Comparison of ENCODE assay signal across 9 cellular contexts in the genomic region with DNA sequence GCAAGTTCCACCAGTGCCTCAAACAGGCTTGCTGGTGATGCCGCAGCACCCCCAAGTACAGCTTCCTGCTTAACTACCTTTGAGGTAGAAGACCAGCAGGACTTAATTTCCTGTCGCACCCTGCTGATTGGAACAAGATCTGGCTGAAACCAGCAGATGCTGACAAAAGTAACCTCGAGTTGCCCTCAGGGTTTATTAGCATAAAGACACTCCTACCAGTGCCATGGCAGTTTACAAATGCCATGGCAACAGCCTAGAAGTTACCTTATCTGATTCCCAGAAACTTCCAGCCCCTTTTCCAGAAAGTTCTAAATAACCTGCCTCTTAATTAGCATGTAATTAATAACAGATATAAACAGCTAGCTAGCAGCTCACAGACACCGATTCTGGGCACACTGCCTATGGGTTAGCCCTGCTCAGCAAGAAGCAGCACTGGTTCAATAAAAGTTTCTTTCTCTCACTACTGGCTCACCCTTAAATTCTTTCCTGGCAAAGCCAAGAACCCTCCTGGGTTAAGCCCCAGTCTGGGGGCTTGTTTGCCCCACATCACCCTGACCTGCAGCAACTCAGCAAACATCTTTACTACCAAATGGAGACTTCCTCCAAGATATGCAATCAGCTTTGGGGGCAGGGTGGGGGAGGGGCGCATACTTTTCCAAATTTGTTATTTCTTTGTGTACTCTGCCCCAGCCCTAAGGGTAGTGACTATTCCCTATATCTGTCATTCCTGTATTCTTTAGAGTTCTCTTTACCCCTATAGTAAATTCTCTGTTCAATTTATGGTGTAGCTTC. TPM values are rescaled to one million over a fixed set of nuclear protein-coding genes. Genes with fewer than 3 reads are reported as not detected.
DNase-seq lines count a peak whose midpoint lies in the region; ATAC-seq and TF ChIP-seq lines count a peak whose summit lies in the region.
"Had no signal": no experiment of that assay in that cellular context is flagged by ENCODE, and none has a peak within 500 bp of the region (broad histone marks: within the 10 kb centered on the region; RNA-seq: fewer than 3 reads in every experiment).

No MANE protein-coding gene starts in this region.

- 0 out of 2 replicates have a peak overlapping the region, but pooled peaks have one; percentile 46 for H3K14ac ChIP-seq in IMR-90 (replicated peaks; ENCODE audit: low read depth, low read length)

- dilution Hi-C loops in IMR-90 (cut with HindIII; ENCODE audit: low sequenced_read_pairs, unreplicated experiment): no loop called here

- no peak overlapping the region for H2BK120ac ChIP-seq in IMR-90 (ENCODE audit: low read depth, low read length)

- DNase-seq in BE2C: peak; percentile 20
- DNase-seq in IMR-90: no peak
- DNase-seq in activated CD8-positive, alpha-beta T cell treated with anti-CD3 and anti-CD28 coated beads, Interleukin-2, amount 10 ng/mL, durations not matched to agents 7 days and 5 days: peak; percentile 74
- DNase-seq in foreskin melanocyte: peak; percentile 20
- DNase-seq in DMS53 treated with DMSO at 0.1 percent for 48 hours (lab: John Stamatoyannopoulos, UW; ENCODE audit: unreplicated experiment): no peak
- no peak for DNase-seq in HuH-7.5 (ENCODE audit: low spot score)
- no peak for DNase-seq in natural killer cell treated with Interleukin-12 subunit alpha and Interleukin-12 subunit beta and Interleukin-15 and Interleukin-18, amount 100 ng/mL, for 72 hours (ENCODE audit: low spot score)
- DNase-seq: upper lobe of left lung had no signal

- no peak for TF ChIP-seq RAD21 in IMR-90 (IDR thresholded peaks at IDR 0.05; ENCODE audit: low read length)

- BruUV-seq in IMR-90 (replicated peaks; lab: Mats Ljungman, UMichigan): no TSS peak

- H3K9me3 ChIP-seq in BE2C: no peaks in the 10 kb centered on the region
- H3K9me3 ChIP-seq in IMR-90 (ENCODE audit: control insufficient read depth, insufficient read depth, low read length): no peaks in the 10 kb centered on the region
- H3K9me3 ChIP-seq: upper lobe of left lung had no signal

- no peak overlapping the region for H4K5ac ChIP-seq in IMR-90 (ENCODE audit: low read depth, low read length)

- no peak overlapping the region for H2BK20ac ChIP-seq in IMR-90 (ENCODE audit: low read depth, low read length)

- H3K79me1 ChIP-seq in IMR-90 (ENCODE audit: low read depth in 1 of 2, low read length in 2 of 2): peaks cover 36 to 71% of the 10 kb centered on the region in 2 experiments

- H3K23ac ChIP-seq in IMR-90 (ENCODE audit: low read depth, low read length): no peak overlapping the region

- peak overlapping the region; percentile 29 for H3K4me3 Mint-ChIP-seq in activated CD8-positive, alpha-beta T cell treated with anti-CD3 and anti-CD28 coated beads, Interleukin-2, amount 10 ng/mL, durations not matched to agents 7 days and 5 days
- no peak overlapping the region for H3K4me3 Mint-ChIP-seq in natural killer cell treated with Interleukin-12 subunit alpha and Interleukin-12 subunit beta and Interleukin-15 and Interleukin-18, amount 100 ng/mL, for 72 hours

- intact Hi-C loops in IMR-90 (cut with micrococcal nuclease): no loop called here

- no peak for TF ChIP-seq CTCF in BE2C (IDR thresholded peaks at IDR 0.05; ENCODE audit: low read depth, low read length)
- no peak for TF ChIP-seq CTCF in IMR-90 (conservative IDR thresholded peaks at IDR 0.05; ENCODE audit: low read depth, low read length)

- peaks cover 28% of the 10 kb centered on the region for H3K4me1 Mint-ChIP-seq in activated CD8-positive, alpha-beta T cell treated with anti-CD3 and anti-CD28 coated beads, Interleukin-2, amount 10 ng/mL, durations not matched to agents 7 days and 5 days (ENCODE audit: low read depth)
- peaks cover 20 to 22% of the 10 kb centered on the region in 2 donors for H3K4me1 Mint-ChIP-seq in natural killer cell treated with Interleukin-12 subunit alpha and Interleukin-12 subunit beta and Interleukin-15 and Interleukin-18, amount 100 ng/mL, for 72 hours (ENCODE audit: low read depth in 2 of 2)

- peaks cover 15% of the 10 kb centered on the region for H3K9me1 ChIP-seq in IMR-90 (ENCODE audit: insufficient read depth, low read length)

- no peak overlapping the region for H3K4me2 ChIP-seq in IMR-90 (ENCODE audit: low read depth, low read length)

- no peak overlapping the region for H3K56ac ChIP-seq in IMR-90 (ENCODE audit: extremely low read depth, insufficient read depth, low read length)

- peak; percentile 38 for ATAC-seq in IMR-90 (ENCODE audit: low read depth)
- peak; percentile 89 for ATAC-seq in activated CD8-positive, alpha-beta T cell treated with anti-CD3 and anti-CD28 coated beads, Interleukin-2, amount 10 ng/mL, durations not matched to agents 7 days and 5 days
- no peak for ATAC-seq in GM19351 (IDR thresholded peaks at IDR 0.05; ENCODE audit: unreplicated experiment)
- no peak for ATAC-seq in natural killer cell treated with Interleukin-12 subunit alpha and Interleukin-12 subunit beta and Interleukin-15 and Interleukin-18, amount 100 ng/mL, for 72 hours

- peaks cover 43% of the 10 kb centered on the region for H4K20me1 ChIP-seq in IMR-90 (ENCODE audit: insufficient read depth, low read length)

- no peak overlapping the region for H3K18ac ChIP-seq in IMR-90 (ENCODE audit: low read depth, low read length)

- H3K27ac ChIP-seq in IMR-90 (ENCODE audit: insufficient read depth, low read length): no peak overlapping the region
- H3K27ac ChIP-seq: upper lobe of left lung had no signal

- no peak overlapping the region for H2AK5ac ChIP-seq in IMR-90 (ENCODE audit: low read depth, low read length)

- no peak overlapping the region for H2AK9ac ChIP-seq in IMR-90 (replicated peaks; ENCODE audit: low read depth, low read length, poor library complexity)

- no peaks in the 10 kb centered on the region for H3K27me3 Mint-ChIP-seq in activated CD8-positive, alpha-beta T cell treated with anti-CD3 and anti-CD28 coated beads, Interleukin-2, amount 10 ng/mL, durations not matched to agents 7 days and 5 days (ENCODE audit: low read depth)
- no peaks in the 10 kb centered on the region for H3K27me3 Mint-ChIP-seq in natural killer cell treated with Interleukin-12 subunit alpha and Interleukin-12 subunit beta and Interleukin-15 and Interleukin-18, amount 100 ng/mL, for 72 hours

- no peaks in the 10 kb centered on the region for H3K27me3 ChIP-seq in BE2C
- no peaks in the 10 kb centered on the region for H3K27me3 ChIP-seq in IMR-90 (ENCODE audit: control insufficient read depth, insufficient read depth, low read length)
- H3K27me3 ChIP-seq: upper lobe of left lung had no signal

- H2BK5ac ChIP-seq in IMR-90 (ENCODE audit: low read depth, low read length, poor library complexity, severe bottlenecking): no peak overlapping the region

- H4K8ac ChIP-seq in IMR-90 (ENCODE audit: low read depth in 2 of 2, low read length in 2 of 2): no peak overlapping the region

- no peak for TF ChIP-seq POLR2A in IMR-90 (IDR thresholded peaks at IDR 0.05; ENCODE audit: low read depth, low read length)

- in situ Hi-C loops in IMR-90 (cut with MboI; ENCODE audit: low sequenced_read_pairs): no loop called here

- H3K36me3 ChIP-seq in BE2C: no peaks in the 10 kb centered on the region
- peaks cover 4% of the 10 kb centered on the region; the same call in 1 of the 2 replicates for H3K36me3 ChIP-seq in IMR-90 (ENCODE audit: control insufficient read depth, insufficient read depth, low read length)
- H3K36me3 ChIP-seq: upper lobe of left lung had no signal

- no peaks in the 10 kb centered on the region for H3K9me3 Mint-ChIP-seq in activated CD8-positive, alpha-beta T cell treated with anti-CD3 and anti-CD28 coated beads, Interleukin-2, amount 10 ng/mL, durations not matched to agents 7 days and 5 days (ENCODE audit: insufficient read depth)
- H3K9me3 Mint-ChIP-seq in natural killer cell treated with Interleukin-12 subunit alpha and Interleukin-12 subunit beta and Interleukin-15 and Interleukin-18, amount 100 ng/mL, for 72 hours: no peaks in the 10 kb centered on the region

- peaks cover 14% of the 10 kb centered on the region for H3K36me3 Mint-ChIP-seq in activated CD8-positive, alpha-beta T cell treated with anti-CD3 and anti-CD28 coated beads, Interleukin-2, amount 10 ng/mL, durations not matched to agents 7 days and 5 days (ENCODE audit: low read depth)
- H3K36me3 Mint-ChIP-seq in natural killer cell treated with Interleukin-12 subunit alpha and Interleukin-12 subunit beta and Interleukin-15 and Interleukin-18, amount 100 ng/mL, for 72 hours: no peaks in the 10 kb centered on the region

- H2BK15ac ChIP-seq in IMR-90 (ENCODE audit: low read depth, low read length): no peak overlapping the region

- H2AFZ ChIP-seq in IMR-90 (replicated peaks; ENCODE audit: low read length, poor library complexity): no peak overlapping the region

- peak overlapping the region; percentile 85 for H3K27ac Mint-ChIP-seq in activated CD8-positive, alpha-beta T cell treated with anti-CD3 and anti-CD28 coated beads, Interleukin-2, amount 10 ng/mL, durations not matched to agents 7 days and 5 days
- no peak overlapping the region for H3K27ac Mint-ChIP-seq in natural killer cell treated with Interleukin-12 subunit alpha and Interleukin-12 subunit beta and Interleukin-15 and Interleukin-18, amount 100 ng/mL, for 72 hours

- WGBS in IMR-90 (ENCODE audit: extremely low coverage in 2 of 2, insufficient read length in 1 of 2), 2 experiments: 84% methylated on average over 3 of the region's 5 CpGs; no CpG with 5 or more reads in 1 of the 2 experiments

- POLR2A ChIA-PET in IMR-90 (lab: Charles Lee; ENCODE audit: unreplicated experiment): no interaction called here
- POLR2A ChIA-PET in activated CD8-positive, alpha-beta T cell treated with anti-CD3 and anti-CD28 coated beads, Interleukin-2, amount 10 ng/mL, durations not matched to agents 7 days and 5 days (lab: Charles Lee): no interaction called here

- no peak overlapping the region for H3K4ac ChIP-seq in IMR-90 (ENCODE audit: low read depth, low read length)

- no peak overlapping the region for H3K4me3 ChIP-seq in BE2C (ENCODE audit: low read depth, low read length)
- no peak overlapping the region for H3K4me3 ChIP-seq in IMR-90 (ENCODE audit: insufficient read depth, low read depth, low read length)
- H3K4me3 ChIP-seq: upper lobe of left lung had no signal

- CTCF ChIA-PET in IMR-90 (lab: Yijun Ruan, JAX): no interaction called here
- CTCF ChIA-PET in activated CD8-positive, alpha-beta T cell treated with anti-CD3 and anti-CD28 coated beads, Interleukin-2, amount 10 ng/mL, durations not matched to agents 7 days and 5 days (lab: Charles Lee): interaction anchor here (0.9 to 2.5 kb wide), 7 partner anchors 28 to 440 kb away, joined by 3 to 12 read pairs (median 4); no protein-coding TSS in a partner anchor

- H3K9ac ChIP-seq in IMR-90 (ENCODE audit: low read depth, low read length): no peak overlapping the region

- no peak overlapping the region for H4K91ac ChIP-seq in IMR-90 (ENCODE audit: insufficient read depth, low read depth, low read length)

- H3K4me1 ChIP-seq in BE2C (peaks cover 4% of the 10 kb centered on the region; the same call in 1 of the 2 replicates), IMR-90 (ENCODE audit: control insufficient read depth, insufficient read depth, low read length) (peaks cover 14% of the 10 kb centered on the region)

RNA-seq across cellular contexts. Expression of a gene that starts 54.2 kb away (rescaled TPM):
- polyA plus RNA-seq in BE2C (2012; ENCODE audit: insufficient read depth, insufficient read length, low read depth): 45.2 TPM
- total RNA-seq in IMR-90 (2012; rRNA removed): 80.5 and 87.8 TPM in 2 replicates
- 216 and 229 TPM in 2 replicates for polyA plus RNA-seq in IMR-90 (2012; rRNA removed)
- polyA plus RNA-seq in IMR-90 (2012; cell fraction: cytosol; rRNA removed): 110 and 154 TPM in 2 replicates
- polyA plus RNA-seq in IMR-90 (2012; cell fraction: nucleus; rRNA removed; ENCODE audit: low replicate concordance): 236 and 307 TPM in 2 replicates
- 100 to 1,000 TPM; 119 to 120 TPM for total RNA-seq in activated CD8-positive, alpha-beta T cell treated with anti-CD3 and anti-CD28 coated beads, Interleukin-2, amount 10 ng/mL, durations not matched to agents 7 days and 5 days
- total RNA-seq in natural killer cell treated with Interleukin-12 subunit alpha and Interleukin-12 subunit beta and Interleukin-15 and Interleukin-18, amount 100 ng/mL, for 72 hours: 100 to 1,000 TPM; 129 to 151 TPM

Comparison
In these comparisons a context has a peak if more than half of its experiments do, and no peak if none do; other contexts are left out.
1. DNase-seq: peak in BE2C (single experiment), activated CD8-positive, alpha-beta T cell treated with anti-CD3 and anti-CD28 coated beads, Interleukin-2, amount 10 ng/mL, durations not matched to agents 7 days and 5 days (single experiment) and foreskin melanocyte (single experiment); none in IMR-90 (single experiment), DMS53 treated with DMSO at 0.1 percent for 48 hours (single experiment), HuH-7.5 (single experiment) and natural killer cell treated with Interleukin-12 subunit alpha and Interleukin-12 subunit beta and Interleukin-15 and Interleukin-18, amount 100 ng/mL, for 72 hours (single experiment).
2. ATAC-seq: peak in IMR-90 (single experiment) and activated CD8-positive, alpha-beta T cell treated with anti-CD3 and anti-CD28 coated beads, Interleukin-2, amount 10 ng/mL, durations not matched to agents 7 days and 5 days (single experiment); none in GM19351 (single experiment) and natural killer cell treated with Interleukin-12 subunit alpha and Interleukin-12 subunit beta and Interleukin-15 and Interleukin-18, amount 100 ng/mL, for 72 hours (0 of 2).